ENCODE assay signal across 18 cellular contexts in genomic region chr9:38434833-38435232, GRCh38. TPM values are rescaled to one million over a fixed set of nuclear protein-coding genes. Genes with fewer than 3 reads are reported as not detected.
DNase-seq lines count a peak whose midpoint lies in the region; ATAC-seq and TF ChIP-seq lines count a peak whose summit lies in the region.
"Had no signal": no experiment of that assay in that cellular context is flagged by ENCODE, and none has a peak within 500 bp of the region (broad histone marks: within the 10 kb centered on the region; RNA-seq: fewer than 3 reads in every experiment).

No MANE protein-coding gene starts in this region.

- no peak overlapping the region for H4K5ac ChIP-seq in mesendoderm (ENCODE audit: low read length)

- TF ChIP-seq CTCF in cardiac muscle cell (IDR thresholded peaks at IDR 0.05; ENCODE audit: low read depth, low read length), result no peak
- no peak for TF ChIP-seq CTCF in colonic mucosa (IDR thresholded peaks at IDR 0.05)
- no peak for TF ChIP-seq CTCF in WERI-Rb-1 (IDR thresholded peaks at IDR 0.05; ENCODE audit: low read depth, low read length)
- no peak for TF ChIP-seq CTCF in GM13977 (IDR thresholded peaks at IDR 0.05; ENCODE audit: extremely low read depth, insufficient read depth, missing control alignments)

- H3K4me1 ChIP-seq in cardiac muscle cell (ENCODE audit: low read depth), result peaks cover 21% of the 10 kb centered on the region
- H3K4me1 ChIP-seq in colonic mucosa, result no peaks in the 10 kb centered on the region
- H3K4me1 ChIP-seq in mesendoderm (ENCODE audit: control insufficient read depth, low read depth, low read length), result peaks cover 14% of the 10 kb centered on the region

- no peaks in the 10 kb centered on the region for H3K79me2 ChIP-seq in mesendoderm (ENCODE audit: control insufficient read depth, insufficient read depth, low read length)

- intact Hi-C loops in Right ventricle myocardium superior (cut with DNase I), result loop anchor here (10.0 kb wide), 1 partner anchor 60 kb away; no protein-coding TSS in a partner anchor
- intact Hi-C loops in colonic mucosa (cut with DNase I), result no loop called here

- no peaks in the 10 kb centered on the region for H3K79me1 ChIP-seq in mesendoderm (ENCODE audit: low read length)

- peak overlapping the region; percentile 66 for H3K56ac ChIP-seq in mesendoderm (ENCODE audit: low read length)

- H3K23ac ChIP-seq in mesendoderm (ENCODE audit: low read length), result no peak overlapping the region

- H3K4ac ChIP-seq in mesendoderm (ENCODE audit: low read depth, low read length), result no peak overlapping the region

- DNase-seq in cardiac muscle cell (ENCODE audit: low read depth in 1 of 2, low spot score in 1 of 2) (peak in 1 of 2 donors; percentile 28), Right ventricle myocardium superior (no peak), colonic mucosa (peak; percentile 18), mesendoderm (peak; percentile 42), ureter (ENCODE audit: low spot score) (peak; percentile 40), Ammon's horn (ENCODE audit: low spot score) (no peak), WERI-Rb-1 (no peak), GM13977 (ENCODE audit: low spot score) (no peak)
- DNase-seq: C1 segment of cervical spinal cord, DMS153, H7, KG1, NCI-H1436 treated with DMSO at 0.1 percent for 48 hours, NCI-H2029 treated with DMSO at 0.1 percent for 48 hours, NCI-H2171 treated with DMSO at 0.1 percent for 48 hours, NCI-H748 treated with DMSO at 0.1 percent for 48 hours, PC-3 had no signal

- no peak overlapping the region for H2AK5ac ChIP-seq in mesendoderm (ENCODE audit: low read length)

- no peak overlapping the region for H3K18ac ChIP-seq in mesendoderm (ENCODE audit: low read length)

- no peak overlapping the region for H4K8ac ChIP-seq in mesendoderm (ENCODE audit: low read depth, low read length)

- peak overlapping the region; percentile 85 for H2BK5ac ChIP-seq in mesendoderm (ENCODE audit: low read length)

- in situ Hi-C loops in GM13977 (cut with MboI; ENCODE audit: low pct_unique_long_range_greater_than_20kb, low sequenced_read_pairs, unreplicated experiment), result no loop called here

- H2BK120ac ChIP-seq in mesendoderm (ENCODE audit: low read depth, low read length), result no peak overlapping the region

- H3K27ac ChIP-seq in cardiac muscle cell (peak overlapping the region; percentile 4), colonic mucosa (no peak overlapping the region), mesendoderm (ENCODE audit: low read depth, low read length) (no peak overlapping the region), WERI-Rb-1 (no peak overlapping the region)
- H3K27ac ChIP-seq: 22Rv1 had no signal

- no CpG with 5 or more reads among the region's 3 CpGs for WGBS in mesendoderm (ENCODE audit: extremely low coverage, insufficient coverage, low lambda C conversion rate)

- H3K36me3 ChIP-seq in cardiac muscle cell (no peaks in the 10 kb centered on the region), colonic mucosa (no peaks in the 10 kb centered on the region), mesendoderm (ENCODE audit: control insufficient read depth, insufficient read depth, low read length) (no peaks in the 10 kb centered on the region), WERI-Rb-1 (no peaks in the 10 kb centered on the region)

- no peak overlapping the region for H3K4me2 ChIP-seq in mesendoderm (ENCODE audit: low read length)

- no peaks in the 10 kb centered on the region for H3K9me3 ChIP-seq in cardiac muscle cell (ENCODE audit: low read depth)
- H3K9me3 ChIP-seq in colonic mucosa, result no peaks in the 10 kb centered on the region
- no peaks in the 10 kb centered on the region for H3K9me3 ChIP-seq in WERI-Rb-1 (ENCODE audit: severe bottlenecking)

- no peak overlapping the region for H3K4me3 ChIP-seq in cardiac muscle cell
- H3K4me3 ChIP-seq in colonic mucosa, result no peak overlapping the region
- H3K4me3 ChIP-seq in mesendoderm (ENCODE audit: low read length), result no peak overlapping the region
- H3K4me3 ChIP-seq in WERI-Rb-1 (ENCODE audit: low read depth, low read length), result no peak overlapping the region

- ATAC-seq in Right ventricle myocardium superior (ENCODE audit: poor library complexity), result no peak
- ATAC-seq: PC-3 had no signal

- H3K9ac ChIP-seq in colonic mucosa (ENCODE audit: low read depth in 2 of 2, low read length in 2 of 2) (no peak overlapping the region), mesendoderm (ENCODE audit: low read length) (no peak overlapping the region)

- H3K27me3 ChIP-seq in cardiac muscle cell (no peaks in the 10 kb centered on the region), colonic mucosa (no peaks in the 10 kb centered on the region), mesendoderm (ENCODE audit: insufficient read depth, low read length, poor library complexity) (no peaks in the 10 kb centered on the region), WERI-Rb-1 (ENCODE audit: insufficient read depth, low read depth, severe bottlenecking) (no peaks in the 10 kb centered on the region)

- H2BK15ac ChIP-seq in mesendoderm (replicated peaks; ENCODE audit: low read depth), result no peak overlapping the region

RNA-seq across cellular contexts. Expression of gene IGFBPL1, which starts 10.6 kb away (rescaled TPM):
- 12.6 and 24.2 TPM in 2 replicates for total RNA-seq in cardiac muscle cell
- 2.0 and 4.2 TPM in 2 replicates for polyA plus RNA-seq in cardiac muscle cell
- total RNA-seq in Right ventricle myocardium superior, result not detected
- 1 to 10 TPM in 1 of 2 donors, under 1 TPM in 1; 0.82 to 1.3 TPM for total RNA-seq in colonic mucosa
- 8.6 TPM for polyA plus RNA-seq in mesendoderm (2013, experiment 1 of 2)
- polyA plus RNA-seq in mesendoderm (2013, experiment 2 of 2), result 8.8 TPM
- not detected for total RNA-seq in ureter

RNA-seq across cellular contexts. Expression of gene ALDH1B1, which starts 42.3 kb away (rescaled TPM):
- 24.7 and 31.7 TPM in 2 replicates for total RNA-seq in cardiac muscle cell
- 34.7 and 51.6 TPM in 2 replicates for polyA plus RNA-seq in cardiac muscle cell
- 16.8 TPM for total RNA-seq in Right ventricle myocardium superior
- total RNA-seq in colonic mucosa, result 10 to 100 TPM; 58.7 to 89.9 TPM
- polyA plus RNA-seq in mesendoderm (2013, experiment 1 of 2), result 28.7 TPM
- polyA plus RNA-seq in mesendoderm (2013, experiment 2 of 2), result 27.7 TPM
- 36.8 TPM for total RNA-seq in ureter

Comparison
In these comparisons a context has a peak if more than half of its experiments do, and no peak if none do; other contexts are left out.
1. DNase-seq: peak in colonic mucosa (single experiment), mesendoderm (single experiment) and ureter (single experiment); none in Right ventricle myocardium superior (single experiment), Ammon's horn (single experiment), WERI-Rb-1 (single experiment) and GM13977 (single experiment).